In genomic region chr2:212299943-212300342, GRCh38 we compare ENCODE assay signal across 25 cellular contexts.
DNase-seq lines count a peak whose midpoint lies in the region; ATAC-seq, FAIRE-seq and TF ChIP-seq lines count a peak whose summit lies in the region.
"Had no signal": no experiment of that assay in that cellular context is flagged by ENCODE, and none has a peak within 500 bp of the region (broad histone marks: within the 10 kb centered on the region; RNA-seq: fewer than 3 reads in every experiment).

No MANE protein-coding gene starts in this region.

- H3K4me1 ChIP-seq in A549 (no peaks in the 10 kb centered on the region), small intestine (ENCODE audit: control insufficient read depth in 2 of 2, insufficient read depth in 1 of 2, low read depth in 1 of 2, low read length in 1 of 2) (no peaks in the 10 kb centered on the region)

- DNase-seq in A549 (ENCODE audit: low read depth in 1 of 2, low spot score in 1 of 2) (no peak), D721Med (ENCODE audit: insufficient read length, low spot score) (no peak), NCI-H1436 treated with DMSO at 0.1 percent for 48 hours (lab: John Stamatoyannopoulos, UW) (peak; percentile 77), NCI-H748 treated with DMSO at 0.1 percent for 48 hours (lab: John Stamatoyannopoulos, UW) (peak; percentile 67), small intestine (no peak)
- DNase-seq in activated CD8-positive, alpha-beta memory T cell treated with anti-CD3 and anti-CD28 coated beads, Interleukin-2, amount 50 U/mL, for 48 hours: no peak
- DNase-seq: activated CD4-positive, alpha-beta memory T cell treated with anti-CD3 and anti-CD28 coated beads, Interleukin-2, amount 10 ng/mL, durations not matched to agents 7 days and 5 days; activated CD4-positive, alpha-beta T cell treated with anti-CD3 and anti-CD28 coated beads for 1 hour; activated CD8-positive, alpha-beta memory T cell treated with anti-CD3 and anti-CD28 coated beads, Interleukin-2, amount 50 U/mL, for 4 hours; activated naive CD4-positive, alpha-beta T cell treated with anti-CD3 and anti-CD28 coated beads for 36 hours; BE2C; caudate nucleus; DND-41; effector CD8-positive, alpha-beta T cell; mammary epithelial cell; mucosa of descending colon; natural killer cell; NCI-H1048; NCI-H524 treated with DMSO at 0.1 percent for 48 hours; trophoblast cell had no signal

- no peaks in the 10 kb centered on the region for H3K36me3 ChIP-seq in small intestine (ENCODE audit: control insufficient read depth in 2 of 2, insufficient read depth in 2 of 2, low read length in 2 of 2)
- H3K36me3 ChIP-seq: BE2C had no signal

- POLR2A ChIA-PET in A549 (lab: Yijun Ruan, JAX): no interaction called here

- CTCF ChIA-PET in A549 (lab: Yijun Ruan, JAX): no interaction called here

- no peak for ATAC-seq in A549
- no peak for ATAC-seq in GM19463 (IDR thresholded peaks at IDR 0.05; ENCODE audit: unreplicated experiment)
- no peak for ATAC-seq in HG03039 (IDR thresholded peaks at IDR 0.05; ENCODE audit: unreplicated experiment)
- ATAC-seq: mucosa of descending colon; natural killer cell; stimulated activated memory B cell treated with anti-CD40 and anti-IgM and Interleukin-4, amounts not matched to agents 10 μg/mL and 1 μg/mL and 100 μg/mL, for 72 hours had no signal

- H3K27ac ChIP-seq in A549 (no peak overlapping the region), small intestine (ENCODE audit: low read depth in 1 of 2, low read length in 1 of 2) (no peak overlapping the region)
- H3K27ac ChIP-seq: coronary artery had no signal

- 23% methylated on average over 2 of the region's 2 CpGs for WGBS in A549 (ENCODE audit: missing lambda C conversion rate)
- WGBS in small intestine, 3 donors: 79 to 95% (median 86%) methylated on average over 2 of the region's 2 CpGs

- H3K4me3 ChIP-seq in A549: no peak overlapping the region
- no peak overlapping the region for H3K4me3 ChIP-seq in small intestine (ENCODE audit: low read depth in 1 of 2, low read length in 2 of 2)
- H3K4me3 ChIP-seq: coronary artery, mucosa of descending colon had no signal

- TF ChIP-seq RAD21 in A549 (conservative IDR thresholded peaks at IDR 0.05 in 1 of 2, IDR thresholded peaks at IDR 0.05 in 1 of 2): no peak

- TF ChIP-seq CTCF in A549 (IDR thresholded peaks at IDR 0.05) (no peak), D721Med (IDR thresholded peaks at IDR 0.05; ENCODE audit: insufficient read depth, missing control alignments) (no peak)

- no peak overlapping the region for H3K4me2 ChIP-seq in A549

- TF ChIP-seq EP300 in A549 (IDR thresholded peaks at IDR 0.05): no peak

- TF ChIP-seq POLR2A in A549 (IDR thresholded peaks at IDR 0.05; ENCODE audit: low read length): no peak

- no peaks in the 10 kb centered on the region for H3K9me3 ChIP-seq in A549
- H3K9me3 ChIP-seq in small intestine (ENCODE audit: control insufficient read depth, low read depth): no peaks in the 10 kb centered on the region
- H3K9me3 ChIP-seq: BE2C, mucosa of descending colon had no signal

- no peaks in the 10 kb centered on the region for H3K27me3 ChIP-seq in small intestine (ENCODE audit: control insufficient read depth in 2 of 2, insufficient read depth in 2 of 2, low read length in 2 of 2)
- H3K27me3 ChIP-seq: BE2C had no signal

- FAIRE-seq in A549 (lab: Jason Lieb, UNC): no peak
- FAIRE-seq in D721Med (lab: Jason Lieb, UNC): peak; percentile 44
- FAIRE-seq in small intestine (lab: Jason Lieb, UNC): no peak
- FAIRE-seq: H54 had no signal

TF ChIP-seq in A549, 52 proteins besides CTCF, POLR2A, EP300 and RAD21:
- no peak for TF ChIP-seq ELK1 (IDR thresholded peaks at IDR 0.05; ENCODE audit: low read depth, low read length)
- TF ChIP-seq MAFK (IDR thresholded peaks at IDR 0.05; ENCODE audit: partially characterized antibody): peak; percentile 23

Comparison
In these comparisons a context has a peak if more than half of its experiments do, and no peak if none do; other contexts are left out.
1. DNase-seq: peak in NCI-H1436 treated with DMSO at 0.1 percent for 48 hours (single experiment) and NCI-H748 treated with DMSO at 0.1 percent for 48 hours (single experiment); none in A549 (0 of 2), D721Med (single experiment), small intestine (single experiment) and activated CD8-positive, alpha-beta memory T cell treated with anti-CD3 and anti-CD28 coated beads, Interleukin-2, amount 50 U/mL, for 48 hours (single experiment).